ENCODE assay signal across 8 cellular contexts in the genomic region with DNA sequence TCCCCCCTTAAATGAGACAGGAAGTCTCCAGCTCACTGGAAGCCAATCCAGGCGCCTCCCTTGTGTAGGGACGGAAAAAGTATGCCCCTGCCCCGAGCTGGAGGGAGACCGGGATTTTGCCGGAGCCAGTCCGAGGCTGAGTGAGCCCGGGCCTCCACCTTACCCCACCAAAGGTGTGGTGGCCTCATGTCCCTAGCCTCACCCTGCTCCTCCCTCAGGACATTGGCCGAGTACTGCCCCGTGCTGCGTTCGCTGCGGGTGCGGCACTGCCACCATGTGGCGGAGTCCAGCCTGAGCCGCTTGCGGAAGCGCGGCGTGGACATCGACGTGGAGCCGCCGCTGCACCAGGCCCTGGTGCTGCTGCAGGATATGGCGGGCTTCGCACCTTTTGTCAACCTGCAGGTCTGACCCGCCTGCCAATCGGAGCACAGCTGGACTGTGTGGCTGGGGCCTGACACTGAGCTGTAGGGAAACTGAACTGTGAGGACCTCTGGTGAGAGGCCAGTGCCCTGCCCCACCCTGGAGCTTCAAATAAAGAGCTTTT. TPM values are rescaled to one million over a fixed set of nuclear protein-coding genes. Genes with fewer than 3 reads are reported as not detected.
DNase-seq lines count a peak whose midpoint lies in the region; ATAC-seq, FAIRE-seq and TF ChIP-seq lines count a peak whose summit lies in the region.

No MANE protein-coding gene starts in this region.

- DNase-seq in COLO829 (ENCODE audit: low spot score), result peak; percentile 45
- peak; percentile 66 for DNase-seq in OCI-LY7 (ENCODE audit: low spot score)
- peak; percentile 64 to 89 (median 70) for DNase-seq in K562 (ENCODE audit: extremely low read depth in 1 of 4, low spot score in 3 of 4)
- no peak for DNase-seq in iPS DF 6.9 (ENCODE audit: low read depth, low spot score)
- no peak for DNase-seq in GDM1 (lab: John Stamatoyannopoulos, UW)

- H2AFZ ChIP-seq in OCI-LY7 (ENCODE audit: low read length) (no peak overlapping the region), K562 (ENCODE audit: low read depth, low read length) (peak overlapping the region; percentile 87)

- ATAC-seq in GM21576 (IDR thresholded peaks at IDR 0.05; ENCODE audit: unreplicated experiment) (peak; percentile 25), K562 (peak; percentile 79), HG03135 (IDR thresholded peaks at IDR 0.05; ENCODE audit: unreplicated experiment) (no peak)

- no peaks in the 10 kb centered on the region for H3K9me3 ChIP-seq in OCI-LY7 (ENCODE audit: low read length)
- no peaks in the 10 kb centered on the region for H3K9me3 ChIP-seq in K562 (replicated peaks; ENCODE audit: control insufficient read depth, insufficient read depth, low read depth, low read length)
- no peaks in the 10 kb centered on the region for H3K9me3 ChIP-seq in iPS DF 6.9 (ENCODE audit: control insufficient read depth, insufficient read depth, low read length)

- H3K4me3 ChIP-seq in OCI-LY7 (ENCODE audit: low read depth, low read length, poor library complexity, severe bottlenecking) (peak overlapping the region; percentile 79), K562 (peak overlapping the region; percentile 93), iPS DF 6.9 (ENCODE audit: low read length) (peak overlapping the region; percentile 0; the same call in 1 of the 2 replicates), rectal smooth muscle tissue (ENCODE audit: low read length) (peak overlapping the region; percentile 92)

- CTCF ChIA-PET in OCI-LY7 (lab: Charles Lee; ENCODE audit: unreplicated experiment), result interaction anchor here (0.6 kb wide), 2 partner anchors 51 to 252 kb away, joined by 3 read pairs; no protein-coding TSS in a partner anchor
- CTCF ChIA-PET in K562 (lab: Yijun Ruan, JAX; ENCODE audit: low intra/inter-chr PET ratio), result interaction anchor here (0.6 to 1.1 kb wide), 2 partner anchors 29 to 163 kb away, joined by 3 to 4 read pairs; no protein-coding TSS in a partner anchor

- H3K27me3 ChIP-seq in K562 (ENCODE audit: control insufficient read depth in 2 of 2, insufficient read depth in 2 of 2, low read length in 2 of 2), result no peaks in the 10 kb centered on the region
- no peaks in the 10 kb centered on the region for H3K27me3 ChIP-seq in iPS DF 6.9 (ENCODE audit: control insufficient read depth, insufficient read depth, low read length)
- no peaks in the 10 kb centered on the region for H3K27me3 ChIP-seq in rectal smooth muscle tissue (ENCODE audit: control insufficient read depth, insufficient read depth, low read length)

- H3K4me1 ChIP-seq in OCI-LY7 (ENCODE audit: insufficient read depth, low read length, poor library complexity, severe bottlenecking) (peaks cover 39% of the 10 kb centered on the region), K562 (replicated peaks in 1 of 2; ENCODE audit: control insufficient read depth in 2 of 2, insufficient read depth in 2 of 2, low read length in 2 of 2) (peaks cover 12 to 53% of the 10 kb centered on the region in 2 experiments; a peak in 4 of 5 replicates), iPS DF 6.9 (ENCODE audit: control insufficient read depth, insufficient read depth, low read length) (peaks cover 7% of the 10 kb centered on the region), rectal smooth muscle tissue (ENCODE audit: control insufficient read depth, insufficient read depth, low read length) (peaks cover 19% of the 10 kb centered on the region)

- H3K36me3 ChIP-seq in OCI-LY7 (ENCODE audit: insufficient read depth, low read length), result peaks cover 11% of the 10 kb centered on the region; the same call in 1 of the 2 replicates
- H3K36me3 ChIP-seq in K562 (ENCODE audit: control insufficient read depth, insufficient read depth, low read length), result peaks cover 17% of the 10 kb centered on the region; the same call in 2 of the 3 replicates
- H3K36me3 ChIP-seq in iPS DF 6.9 (ENCODE audit: control insufficient read depth, insufficient read depth, low read length), result peaks cover 5% of the 10 kb centered on the region
- peaks cover 6% of the 10 kb centered on the region for H3K36me3 ChIP-seq in rectal smooth muscle tissue (ENCODE audit: control insufficient read depth, insufficient read depth, low read length)

- H3K27ac ChIP-seq in OCI-LY7 (ENCODE audit: low read depth, low read length, poor library complexity, severe bottlenecking) (peak overlapping the region; percentile 82), K562 (ENCODE audit: extremely low read depth, low read depth, low read length) (peak overlapping the region; percentile 80), iPS DF 6.9 (ENCODE audit: low read length) (no peak overlapping the region), rectal smooth muscle tissue (ENCODE audit: low read depth, low read length) (peak overlapping the region; percentile 92)

- H3K79me2 ChIP-seq in OCI-LY7 (ENCODE audit: insufficient read depth, low read depth, low read length), result peaks cover 6% of the 10 kb centered on the region; the same call in 1 of the 2 replicates
- H3K79me2 ChIP-seq in K562 (ENCODE audit: control insufficient read depth, insufficient read depth, low read length), result peaks cover 25% of the 10 kb centered on the region

- H3K9me2 ChIP-seq in OCI-LY7 (ENCODE audit: insufficient read depth, low read length), result no peaks in the 10 kb centered on the region

- intact Hi-C loops in OCI-LY7 (cut with micrococcal nuclease; ENCODE audit: unreplicated experiment) (loop anchor here (5.0 kb wide), 1 partner anchor 160 kb away; no protein-coding TSS in a partner anchor), K562 (cut with micrococcal nuclease) (loop anchor here (1.0 to 5.0 kb wide), 2 partner anchors 40 to 57 kb away; no protein-coding TSS in a partner anchor)

- under 1% methylated on average over 23 of the region's 27 CpGs for WGBS in K562 (ENCODE audit: insufficient coverage, low coverage, missing lambda C conversion rate)
- WGBS in iPS DF 6.9 (ENCODE audit: insufficient coverage, insufficient read length), result no CpG with 5 or more reads among the region's 27 CpGs

- H3K9ac ChIP-seq in K562 (ENCODE audit: insufficient read depth in 1 of 2, low read depth in 2 of 2, low read length in 2 of 2) (peak overlapping the region; percentile 65 to 96), rectal smooth muscle tissue (ENCODE audit: low read length) (peak overlapping the region; percentile 32)

- H4K20me1 ChIP-seq in OCI-LY7 (ENCODE audit: insufficient read depth, low read length), result no peaks in the 10 kb centered on the region
- H4K20me1 ChIP-seq in K562 (replicated peaks; ENCODE audit: control insufficient read depth, insufficient read depth, low read length), result no peaks in the 10 kb centered on the region

- TF ChIP-seq POLR2A in K562 (conservative IDR thresholded peaks at IDR 0.05), result peak; percentile 64

- no TSS peak for BruUV-seq in OCI-LY7 (replicated peaks; lab: Mats Ljungman, UMichigan)
- BruUV-seq in K562 (replicated peaks; lab: Mats Ljungman, UMichigan), result no TSS peak

- peak; percentile 83 for TF ChIP-seq CTCF in OCI-LY7 (conservative IDR thresholded peaks at IDR 0.05; ENCODE audit: low read length)
- TF ChIP-seq CTCF in K562 (IDR thresholded peaks at IDR 0.05 in 2 of 3, conservative IDR thresholded peaks at IDR 0.05 in 1 of 3; ENCODE audit: insufficient read depth in 2 of 3, low read depth in 1 of 3, low read length in 3 of 3), result peak; percentile 77 to 90 (median 82)

- peak; percentile 87 for FAIRE-seq in K562 (lab: Jason Lieb, UNC)

- H3K4me2 ChIP-seq in OCI-LY7 (ENCODE audit: low read length), result peak overlapping the region; percentile 96
- peak overlapping the region; percentile 74 for H3K4me2 ChIP-seq in K562 (ENCODE audit: insufficient read depth, low read length)

- H3K9me1 ChIP-seq in K562 (ENCODE audit: control insufficient read depth, insufficient read depth, low read length), result no peaks in the 10 kb centered on the region

- TF ChIP-seq EP300 in K562 (IDR thresholded peaks at IDR 0.05; ENCODE audit: low read length), result no peak

- peak; percentile 56 to 72 for TF ChIP-seq RAD21 in K562 (CRISPR knock-in tag; conservative IDR thresholded peaks at IDR 0.05 in 1 of 2, IDR thresholded peaks at IDR 0.05 in 1 of 2)

- POLR2A ChIA-PET in OCI-LY7 (lab: Charles Lee) (interaction anchor here (0.6 to 2.3 kb wide), 4 partner anchors 10 to 80 kb away, joined by 3 to 13 read pairs (median 3); a partner anchor contains a TSS), K562 (lab: Yijun Ruan, JAX) (interaction anchor here (0.6 to 5.3 kb wide), 12 partner anchors 9 to 1740 kb away, joined by 3 to 34 read pairs (median 4); a partner anchor contains a TSS)

- in situ Hi-C loops in K562 (cut with MboI), result no loop called here

RNA-seq across cellular contexts. Expression of a gene that starts 2.0 kb away (rescaled TPM):
- 13.3 and 20.9 TPM in 2 replicates for total RNA-seq in OCI-LY7 (2014; rRNA removed; shearing (Covaris generic))
- total RNA-seq in OCI-LY7 (2022) (13.4 and 18.2 TPM in 2 replicates), K562 (2014; rRNA removed) (25.8 and 27.4 TPM in 2 replicates), K562 (2014; rRNA removed; fragmentation: Illumina TruSeq; extraction: Trizol) (0.80 and 1.2 TPM in 2 replicates), K562 (2015; rRNA removed; fragmentation: Illumina TruSeq; extraction: Trizol) (4.1 and 4.5 TPM in 2 replicates), K562 (2021) (19.5 and 25.4 TPM in 2 replicates)
- total RNA-seq in K562 (2011; cell fraction: chromatin; rRNA removed; ENCODE audit: low replicate concordance), result 2.1 and 10.9 TPM in 2 replicates
- total RNA-seq in K562 (2011; cell fraction: nucleolus; rRNA removed), result 16.8 and 21.0 TPM in 2 replicates
- total RNA-seq in K562 (2011; cell fraction: nucleoplasm; rRNA removed), result 6.7 and 7.4 TPM in 2 replicates
- polyA plus RNA-seq in K562 (2011; rRNA removed) (3.5 and 5.6 TPM in 2 replicates), K562 (2014; fragmentation: Illumina TruSeq; extraction: Trizol) (1.4 and 3.1 TPM in 2 replicates), K562 (2014; fragmentation: Nextera tagmentation; extraction: Ambion mirVana) (under 1 TPM; 0.08 to 0.31 TPM), K562 (2014; rRNA removed) (24.0 and 25.9 TPM in 2 replicates)
- polyA plus RNA-seq in K562 (2011; cell fraction: cytosol; rRNA removed), result 10.9 and 32.1 TPM in 2 replicates
- polyA plus RNA-seq in K562 (2011; cell fraction: nucleus; rRNA removed), result 29.9 and 52.2 TPM in 2 replicates
- 9.6 and 16.4 TPM in 2 replicates for polyA plus RNA-seq in K562 (2012)
- 0.49 and 0.72 TPM in 2 replicates for polyA minus RNA-seq in K562 (2011; rRNA and poly(A)+ RNA removed)
- polyA minus RNA-seq in K562 (2011; cell fraction: cytosol; rRNA and poly(A)+ RNA removed), result 2.8 and 7.2 TPM in 2 replicates
- polyA minus RNA-seq in K562 (2011; cell fraction: nucleus; rRNA and poly(A)+ RNA removed), result 5.5 and 7.0 TPM in 2 replicates

RNA-seq across cellular contexts. Expression of a gene that starts 4.1 kb away (rescaled TPM):
- total RNA-seq in OCI-LY7 (2014; rRNA removed; shearing (Covaris generic)), result 2.0 and 2.2 TPM in 2 replicates
- 10.2 and 10.9 TPM in 2 replicates for total RNA-seq in OCI-LY7 (2022)
- 2.6 and 10.1 TPM in 2 replicates for total RNA-seq in K562 (2011; cell fraction: chromatin; rRNA removed; ENCODE audit: low replicate concordance)
- total RNA-seq in K562 (2011; cell fraction: nucleolus; rRNA removed), result 6.1 and 10.2 TPM in 2 replicates
- 3.3 and 4.3 TPM in 2 replicates for total RNA-seq in K562 (2011; cell fraction: nucleoplasm; rRNA removed)
- 0.54 and 1.1 TPM in 2 replicates for total RNA-seq in K562 (2014; rRNA removed)
- 0.10 and 0.11 TPM in 2 replicates for total RNA-seq in K562 (2014; rRNA removed; fragmentation: Illumina TruSeq; extraction: Trizol)
- 0.54 and 0.60 TPM in 2 replicates for total RNA-seq in K562 (2015; rRNA removed; fragmentation: Illumina TruSeq; extraction: Trizol)
- 1.5 and 1.7 TPM in 2 replicates for total RNA-seq in K562 (2021)
- polyA plus RNA-seq in K562 (2011; rRNA removed), result 0.89 and 1.6 TPM in 2 replicates
- polyA plus RNA-seq in K562 (2011; cell fraction: cytosol; rRNA removed), result 1.2 and 3.0 TPM in 2 replicates
- 7.0 and 9.6 TPM in 2 replicates for polyA plus RNA-seq in K562 (2011; cell fraction: nucleus; rRNA removed)
- 3.4 TPM in 2 replicates for polyA plus RNA-seq in K562 (2012)
- 0.40 and 0.64 TPM in 2 replicates for polyA plus RNA-seq in K562 (2014; fragmentation: Illumina TruSeq; extraction: Trizol)
- polyA plus RNA-seq in K562 (2014; fragmentation: Nextera tagmentation; extraction: Ambion mirVana), result not detected
- polyA plus RNA-seq in K562 (2014; rRNA removed), result 0.89 and 1.5 TPM in 2 replicates
- polyA minus RNA-seq in K562 (2011; rRNA and poly(A)+ RNA removed), result 0.06 and 0.49 TPM in 2 replicates
- polyA minus RNA-seq in K562 (2011; cell fraction: cytosol; rRNA and poly(A)+ RNA removed), result 0.76 and 1.8 TPM in 2 replicates
- polyA minus RNA-seq in K562 (2011; cell fraction: nucleus; rRNA and poly(A)+ RNA removed), result 2.7 and 3.5 TPM in 2 replicates

RNA-seq across cellular contexts. Expression of a gene that starts 9.7 kb away (rescaled TPM):
- total RNA-seq in OCI-LY7 (2014; rRNA removed; shearing (Covaris generic)), result 48.9 and 61.0 TPM in 2 replicates
- 71.6 and 73.3 TPM in 2 replicates for total RNA-seq in OCI-LY7 (2022)
- 16.7 and 39.3 TPM in 2 replicates for total RNA-seq in K562 (2011; cell fraction: chromatin; rRNA removed; ENCODE audit: low replicate concordance)
- 30.3 and 31.5 TPM in 2 replicates for total RNA-seq in K562 (2011; cell fraction: nucleolus; rRNA removed)
- total RNA-seq in K562 (2011; cell fraction: nucleoplasm; rRNA removed), result 14.4 and 24.2 TPM in 2 replicates
- 35.9 and 37.0 TPM in 2 replicates for total RNA-seq in K562 (2014; rRNA removed)
- 13.5 and 17.8 TPM in 2 replicates for total RNA-seq in K562 (2014; rRNA removed; fragmentation: Illumina TruSeq; extraction: Trizol)
- 19.9 and 21.0 TPM in 2 replicates for total RNA-seq in K562 (2015; rRNA removed; fragmentation: Illumina TruSeq; extraction: Trizol)
- total RNA-seq in K562 (2021), result 36.0 and 40.1 TPM in 2 replicates
- 27.4 and 34.9 TPM in 2 replicates for polyA plus RNA-seq in K562 (2011; rRNA removed)
- 53.4 and 65.7 TPM in 2 replicates for polyA plus RNA-seq in K562 (2011; cell fraction: cytosol; rRNA removed)
- 66.8 and 81.1 TPM in 2 replicates for polyA plus RNA-seq in K562 (2011; cell fraction: nucleus; rRNA removed)
- 33.8 and 48.3 TPM in 2 replicates for polyA plus RNA-seq in K562 (2012)
- 44.5 and 48.9 TPM in 2 replicates for polyA plus RNA-seq in K562 (2014; fragmentation: Illumina TruSeq; extraction: Trizol)
- 10 to 100 TPM in 1 of 2 experiments, 1 to 10 TPM in 1; 8.5 to 17.0 TPM for polyA plus RNA-seq in K562 (2014; fragmentation: Nextera tagmentation; extraction: Ambion mirVana)
- 45.6 and 48.3 TPM in 2 replicates for polyA plus RNA-seq in K562 (2014; rRNA removed)
- 9.5 TPM in 2 replicates for polyA minus RNA-seq in K562 (2011; rRNA and poly(A)+ RNA removed)
- polyA minus RNA-seq in K562 (2011; cell fraction: cytosol; rRNA and poly(A)+ RNA removed), result 22.7 and 24.0 TPM in 2 replicates
- 7.7 and 8.6 TPM in 2 replicates for polyA minus RNA-seq in K562 (2011; cell fraction: nucleus; rRNA and poly(A)+ RNA removed)

RNA-seq across cellular contexts. Expression of a gene that starts 27.2 kb away (rescaled TPM):
- total RNA-seq in OCI-LY7 (2014; rRNA removed; shearing (Covaris generic)), result 47.1 and 53.3 TPM in 2 replicates
- total RNA-seq in OCI-LY7 (2022) (67.3 and 75.2 TPM in 2 replicates), K562 (2014; rRNA removed) (14.7 and 19.3 TPM in 2 replicates), K562 (2014; rRNA removed; fragmentation: Illumina TruSeq; extraction: Trizol) (5.7 and 6.0 TPM in 2 replicates), K562 (2015; rRNA removed; fragmentation: Illumina TruSeq; extraction: Trizol) (4.2 and 5.3 TPM in 2 replicates), K562 (2021) (20.3 and 20.6 TPM in 2 replicates)
- 20.7 and 56.0 TPM in 2 replicates for total RNA-seq in K562 (2011; cell fraction: chromatin; rRNA removed; ENCODE audit: low replicate concordance)
- 26.2 and 30.9 TPM in 2 replicates for total RNA-seq in K562 (2011; cell fraction: nucleolus; rRNA removed)
- total RNA-seq in K562 (2011; cell fraction: nucleoplasm; rRNA removed), result 16.3 and 26.1 TPM in 2 replicates
- polyA plus RNA-seq in K562 (2011; rRNA removed) (7.9 and 9.7 TPM in 2 replicates), K562 (2014; fragmentation: Illumina TruSeq; extraction: Trizol) (9.4 and 11.4 TPM in 2 replicates), K562 (2014; fragmentation: Nextera tagmentation; extraction: Ambion mirVana) (under 1 TPM; 0.07 to 0.11 TPM), K562 (2014; rRNA removed) (12.2 and 15.3 TPM in 2 replicates)
- 5.8 and 10.1 TPM in 2 replicates for polyA plus RNA-seq in K562 (2011; cell fraction: cytosol; rRNA removed)
- polyA plus RNA-seq in K562 (2011; cell fraction: nucleus; rRNA removed), result 29.8 and 52.6 TPM in 2 replicates
- 13.9 and 31.5 TPM in 2 replicates for polyA plus RNA-seq in K562 (2012)
- 4.3 and 4.6 TPM in 2 replicates for polyA minus RNA-seq in K562 (2011; rRNA and poly(A)+ RNA removed)
- 6.4 and 11.0 TPM in 2 replicates for polyA minus RNA-seq in K562 (2011; cell fraction: cytosol; rRNA and poly(A)+ RNA removed)
- polyA minus RNA-seq in K562 (2011; cell fraction: nucleus; rRNA and poly(A)+ RNA removed), result 8.2 and 8.8 TPM in 2 replicates

RNA-seq across cellular contexts. Expression of a gene that starts 28.7 kb away (rescaled TPM):
- 0.67 and 3.3 TPM in 2 replicates for total RNA-seq in OCI-LY7 (2014; rRNA removed; shearing (Covaris generic))
- total RNA-seq in OCI-LY7 (2022) (0.50 and 0.67 TPM in 2 replicates), K562 (2014; rRNA removed) (0.41 and 0.90 TPM in 2 replicates), K562 (2014; rRNA removed; fragmentation: Illumina TruSeq; extraction: Trizol) (not detected in 2 replicates), K562 (2015; rRNA removed; fragmentation: Illumina TruSeq; extraction: Trizol) (0.26 and 0.29 TPM in 2 replicates), K562 (2021) (0.38 and 0.49 TPM in 2 replicates)
- 0.48 and 0.93 TPM in 2 replicates for total RNA-seq in K562 (2011; cell fraction: chromatin; rRNA removed; ENCODE audit: low replicate concordance)
- 1.0 and 1.3 TPM in 2 replicates for total RNA-seq in K562 (2011; cell fraction: nucleolus; rRNA removed)
- 1.6 and 1.9 TPM in 2 replicates for total RNA-seq in K562 (2011; cell fraction: nucleoplasm; rRNA removed)
- polyA plus RNA-seq in K562 (2011; rRNA removed) (0.08 and 0.24 TPM in 2 replicates), K562 (2014; fragmentation: Illumina TruSeq; extraction: Trizol) (0.18 and 0.30 TPM in 2 replicates), K562 (2014; fragmentation: Nextera tagmentation; extraction: Ambion mirVana) (under 1 TPM; 0.03 to 0.14 TPM), K562 (2014; rRNA removed) (0.16 and 0.35 TPM in 2 replicates)
- polyA plus RNA-seq in K562 (2011; cell fraction: cytosol; rRNA removed), result 0.40 and 0.70 TPM in 2 replicates
- polyA plus RNA-seq in K562 (2011; cell fraction: nucleus; rRNA removed), result 0.63 and 0.87 TPM in 2 replicates
- polyA plus RNA-seq in K562 (2012), result 1.9 and 2.0 TPM in 2 replicates
- polyA minus RNA-seq in K562 (2011; rRNA and poly(A)+ RNA removed), result 0.21 and 0.30 TPM in 2 replicates
- not detected in 2 replicates for polyA minus RNA-seq in K562 (2011; cell fraction: cytosol; rRNA and poly(A)+ RNA removed)
- polyA minus RNA-seq in K562 (2011; cell fraction: nucleus; rRNA and poly(A)+ RNA removed), result 1.2 and 1.5 TPM in 2 replicates

Comparison
In these comparisons a context has a peak if more than half of its experiments do, and no peak if none do; other contexts are left out.
1. DNase-seq: peak in COLO829 (single experiment), OCI-LY7 (single experiment) and K562 (4 of 4); none in iPS DF 6.9 (single experiment) and GDM1 (single experiment).
2. H3K4me3 ChIP-seq: peak in every context shown above with its lines; median percentile 93 in K562; 92 in rectal smooth muscle tissue; 79 in OCI-LY7; 0 in iPS DF 6.9.